Comparison of ENCODE assay signal across 10 cellular contexts in the genomic region with DNA sequence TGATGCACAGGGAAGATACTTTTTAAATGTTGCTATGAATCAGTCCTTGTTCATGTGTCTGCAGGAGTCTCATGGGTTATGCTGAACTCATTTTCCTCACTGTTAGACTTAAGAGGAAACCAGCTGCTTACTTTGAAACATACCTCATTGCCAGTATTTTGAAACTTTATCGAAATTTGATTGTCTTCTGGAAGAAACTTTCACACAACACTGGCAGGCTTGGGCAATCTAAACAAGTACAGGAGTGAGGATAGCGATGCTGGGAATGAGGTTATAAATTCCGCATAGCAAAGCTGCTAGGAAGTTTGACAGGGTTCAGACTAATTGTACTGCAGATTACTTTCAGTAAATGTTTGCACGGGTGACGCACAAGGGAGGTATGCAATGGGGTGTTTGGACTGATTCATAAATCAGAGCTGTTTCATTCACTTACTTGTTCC.
A peak's percentile ranks its signal among the peaks of the same experiment; 100 is the strongest.
DNase-seq lines count a peak whose midpoint lies in the region; ATAC-seq and TF ChIP-seq lines count a peak whose summit lies in the region.
"Had no signal": no experiment of that assay in that cellular context is flagged by ENCODE, and none has a peak within 500 bp of the region (broad histone marks: within the 10 kb centered on the region; RNA-seq: fewer than 3 reads in every experiment).

No MANE protein-coding gene starts in this region.

- H3K27ac Mint-ChIP-seq in Caco-2 (ENCODE audit: unreplicated experiment), result peak overlapping the region; percentile 67
- H3K27ac Mint-ChIP-seq: activated T-helper 1 cell treated with anti-CD3 and anti-CD28 coated beads, Interleukin-12 subunit alpha, Interleukin-12 subunit beta, Interleukin-2, Interleukin-4 antibody, amounts not matched to agents 30 ng/mL and 10 ng/mL and 1 ng/mL, durations not matched to agents 14 hours and 24 hours and 36 hours had no signal

- no peak for TF ChIP-seq POLR2A in ovary (IDR thresholded peaks at IDR 0.05)

- H3K27me3 ChIP-seq in Caco-2 (replicated peaks; ENCODE audit: control insufficient read depth, insufficient read depth, low read length) (no peaks in the 10 kb centered on the region), ovary (no peaks in the 10 kb centered on the region)

- peak overlapping the region; percentile 42 for H3K4me3 Mint-ChIP-seq in Caco-2 (ENCODE audit: unreplicated experiment)
- H3K4me3 Mint-ChIP-seq: activated T-helper 1 cell treated with anti-CD3 and anti-CD28 coated beads, Interleukin-12 subunit alpha, Interleukin-12 subunit beta, Interleukin-2, Interleukin-4 antibody, amounts not matched to agents 30 ng/mL and 10 ng/mL and 1 ng/mL, durations not matched to agents 14 hours and 24 hours and 36 hours had no signal

- POLR2A ChIA-PET in Caco-2 (lab: Charles Lee), result interaction anchor here (0.5 to 0.6 kb wide), 4 partner anchors 37 to 1166 kb away, joined by 3 to 13 read pairs (median 4); partner anchors contain the start of genes CCDC122 and LACC1

- H3K9me3 ChIP-seq in Caco-2, result no peaks in the 10 kb centered on the region
- no peaks in the 10 kb centered on the region for H3K9me3 ChIP-seq in ovary

- no peak for TF ChIP-seq EP300 in ovary (IDR thresholded peaks at IDR 0.05)

- BruUV-seq in Caco-2 (replicated peaks; lab: Mats Ljungman, UMichigan), result no TSS peak

- WGBS in ovary, 3 donors, result 6 to 14% (median 8%) methylated on average over 5 of the region's 5 CpGs

- TF ChIP-seq CTCF in Caco-2 (IDR thresholded peaks at IDR 0.05; ENCODE audit: insufficient read depth in 1 of 2, low read depth in 1 of 2, low read length in 1 of 2, severe bottlenecking in 1 of 2, unreplicated experiment in 1 of 2) (no peak), fibroblast of the aortic adventitia (IDR thresholded peaks at IDR 0.05; ENCODE audit: insufficient read depth, low read length) (no peak), ovary (IDR thresholded peaks at IDR 0.05) (no peak)

- H3K4me1 ChIP-seq in Caco-2 (peaks cover 36% of the 10 kb centered on the region), ovary (ENCODE audit: insufficient read depth) (peaks cover 2% of the 10 kb centered on the region)

- peaks cover 29% of the 10 kb centered on the region for H3K4me1 Mint-ChIP-seq in Caco-2 (ENCODE audit: low read depth, unreplicated experiment)

- DNase-seq in Caco-2, result peak; percentile 86 to 90
- peak; percentile 86 for DNase-seq in RPMI7951 (ENCODE audit: low read depth)
- DNase-seq in fibroblast of the aortic adventitia (ENCODE audit: low read depth), result peak; percentile 99
- peak in 4 of 5 donors; percentile 26 to 63 (median 36) for DNase-seq in ovary
- DNase-seq in GDM1 (lab: John Stamatoyannopoulos, UW), result no peak
- no peak for DNase-seq in activated T-cell treated with anti-CD3 and anti-CD28 coated beads, Interleukin-2, amount 50 U/mL, for 48 hours
- no peak for DNase-seq in NOMO-1 treated with dmso at 0.1 percent for 144 hours (lab: John Stamatoyannopoulos, UW; ENCODE audit: unreplicated experiment)
- DNase-seq: stimulated activated CD4-positive, alpha-beta T cell treated with anti-CD3 and anti-CD28 coated beads, Interleukin-4, amount 100 ng/mL, for 24 hours had no signal

- H3K4me3 ChIP-seq in Caco-2 (ENCODE audit: low read depth, low read length) (no peak overlapping the region), fibroblast of the aortic adventitia (ENCODE audit: low read depth, low read length) (no peak overlapping the region), ovary (no peak overlapping the region)

- no peaks in the 10 kb centered on the region for H3K9me3 Mint-ChIP-seq in Caco-2 (ENCODE audit: unreplicated experiment)
- H3K9me3 Mint-ChIP-seq: activated T-helper 1 cell treated with anti-CD3 and anti-CD28 coated beads, Interleukin-12 subunit alpha, Interleukin-12 subunit beta, Interleukin-2, Interleukin-4 antibody, amounts not matched to agents 30 ng/mL and 10 ng/mL and 1 ng/mL, durations not matched to agents 14 hours and 24 hours and 36 hours had no signal

- no peak for ATAC-seq in HG02642 (IDR thresholded peaks at IDR 0.05; ENCODE audit: poor library complexity, unreplicated experiment)

- intact Hi-C loops in Caco-2 (cut with micrococcal nuclease; ENCODE audit: unreplicated experiment) (no loop called here), ovary (cut with DNase I) (no loop called here)

- CTCF ChIA-PET in Caco-2 (lab: Charles Lee), result interaction anchor here (0.5 to 1.9 kb wide), 9 partner anchors 10 to 1190 kb away, joined by 3 to 10 read pairs (median 4); partner anchors contain the start of gene ENOX1

- H3K36me3 Mint-ChIP-seq in Caco-2 (ENCODE audit: insufficient read depth, unreplicated experiment), result no peaks in the 10 kb centered on the region

- H3K27ac ChIP-seq in ovary, result no peak overlapping the region

- no peaks in the 10 kb centered on the region for H3K36me3 ChIP-seq in Caco-2 (ENCODE audit: control insufficient read depth, insufficient read depth, low read length)
- no peaks in the 10 kb centered on the region for H3K36me3 ChIP-seq in ovary

- H3K27me3 Mint-ChIP-seq in Caco-2 (ENCODE audit: insufficient read depth, unreplicated experiment), result no peaks in the 10 kb centered on the region

Comparison
In these comparisons a context has a peak if more than half of its experiments do, and no peak if none do; other contexts are left out.
1. DNase-seq: peak in Caco-2 (2 of 2), RPMI7951 (single experiment), fibroblast of the aortic adventitia (single experiment) and ovary (4 of 5); none in GDM1 (single experiment), activated T-cell treated with anti-CD3 and anti-CD28 coated beads, Interleukin-2, amount 50 U/mL, for 48 hours (0 of 2) and NOMO-1 treated with dmso at 0.1 percent for 144 hours (single experiment).